In the genomic region with DNA sequence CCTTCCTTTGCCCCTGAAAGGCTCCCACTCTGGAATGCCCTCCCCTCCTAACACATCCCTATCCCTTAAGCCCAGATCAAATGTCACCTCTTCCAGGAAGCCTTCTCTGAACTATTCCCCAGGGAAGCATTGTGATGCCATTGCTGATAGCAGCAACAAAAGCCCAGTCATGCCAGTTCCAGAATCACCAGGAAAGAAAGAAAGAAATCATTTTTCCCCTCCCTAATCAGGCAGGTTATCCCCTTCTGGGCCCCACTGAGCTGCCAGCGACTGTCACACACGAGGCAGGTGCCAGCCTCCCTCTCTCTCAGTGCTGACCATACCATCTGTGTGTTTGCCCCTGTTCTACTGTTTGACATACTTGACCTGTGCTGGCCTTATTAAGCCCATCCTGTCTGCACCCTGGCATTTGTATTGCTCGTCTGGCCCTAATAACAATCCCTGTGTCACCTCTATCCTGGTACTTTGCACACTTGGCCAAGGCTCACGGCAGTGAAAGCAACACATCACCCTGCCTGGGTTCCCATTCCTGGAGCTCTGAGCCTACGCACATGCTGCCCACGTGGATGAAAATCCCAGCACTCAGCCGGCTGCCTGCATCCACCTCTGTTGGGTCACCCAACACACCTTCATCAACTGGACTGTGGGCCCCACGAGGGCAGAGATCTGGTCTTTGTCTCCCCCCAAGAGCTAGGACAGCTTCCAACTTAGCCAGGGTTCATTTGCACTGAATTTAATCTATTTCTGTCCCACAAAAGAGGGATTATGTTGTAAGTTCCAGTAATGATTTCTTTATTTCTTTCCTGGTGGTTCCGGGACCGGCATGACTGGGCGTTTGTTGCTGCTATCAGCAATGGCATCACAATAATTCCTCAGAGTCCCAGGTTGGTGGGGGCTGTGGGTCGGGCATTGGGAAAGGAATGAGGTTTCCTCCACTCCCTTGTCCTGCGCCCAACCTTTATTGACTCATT, we compare ENCODE assay signal across 1 cellular context.
A peak's percentile ranks its signal among the peaks of the same experiment; 100 is the strongest.
TF ChIP-seq lines count a peak whose summit lies in the region.

No MANE protein-coding gene starts in this region.

TF ChIP-seq in HepG2, 621 proteins besides CTCF, POLR2A, EP300 and RAD21 (continued from another document and continues in another):
- TF ChIP-seq AFF4 (CRISPR knock-in tag; IDR thresholded peaks at IDR 0.05): no peak
- TF ChIP-seq ZNF550 (CRISPR knock-in tag; IDR thresholded peaks at IDR 0.05; ENCODE audit: borderline replicate concordance): peak; percentile 27; the same call in 1 of the 2 replicates
- TF ChIP-seq FOXP4 (CRISPR knock-in tag; IDR thresholded peaks at IDR 0.05): no peak
- peak; percentile 94 for TF ChIP-seq ZNF724P (CRISPR knock-in tag; IDR thresholded peaks at IDR 0.05; ENCODE audit: borderline replicate concordance)
- TF ChIP-seq SNAPC5 (CRISPR knock-in tag; IDR thresholded peaks at IDR 0.05; ENCODE audit: borderline replicate concordance): no peak
- no peak for TF ChIP-seq FIP1L1 (IDR thresholded peaks at IDR 0.05; ENCODE audit: borderline replicate concordance, insufficient read depth, low read depth, low read length)
- TF ChIP-seq ZFP41 (CRISPR knock-in tag; IDR thresholded peaks at IDR 0.05; ENCODE audit: borderline replicate concordance): peak; percentile 59; the same call in 1 of the 2 replicates
- peak; percentile 94 for TF ChIP-seq SMAD3 (CRISPR knock-in tag; IDR thresholded peaks at IDR 0.05)
- TF ChIP-seq NFE2 (CRISPR knock-in tag; IDR thresholded peaks at IDR 0.05): no peak
- TF ChIP-seq, protein P1, sequence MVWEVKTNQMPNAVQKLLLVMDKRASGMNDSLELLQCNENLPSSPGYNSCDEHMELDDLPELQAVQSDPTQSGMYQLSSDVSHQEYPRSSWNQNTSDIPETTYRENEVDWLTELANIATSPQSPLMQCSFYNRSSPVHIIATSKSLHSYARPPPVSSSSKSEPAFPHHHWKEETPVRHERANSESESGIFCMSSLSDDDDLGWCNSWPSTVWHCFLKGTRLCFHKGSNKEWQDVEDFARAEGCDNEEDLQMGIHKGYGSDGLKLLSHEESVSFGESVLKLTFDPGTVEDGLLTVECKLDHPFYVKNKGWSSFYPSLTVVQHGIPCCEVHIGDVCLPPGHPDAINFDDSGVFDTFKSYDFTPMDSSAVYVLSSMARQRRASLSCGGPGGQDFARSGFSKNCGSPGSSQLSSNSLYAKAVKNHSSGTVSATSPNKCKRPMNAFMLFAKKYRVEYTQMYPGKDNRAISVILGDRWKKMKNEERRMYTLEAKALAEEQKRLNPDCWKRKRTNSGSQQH (CRISPR knock-in tag; IDR thresholded peaks at IDR 0.05; ENCODE audit: low read depth): peak; percentile 82; the same call in 1 of the 2 replicates
- peak; percentile 97; the same call in 1 of the 2 replicates for TF ChIP-seq IRF9 (CRISPR knock-in tag; IDR thresholded peaks at IDR 0.05; ENCODE audit: borderline replicate concordance)
- peak; percentile 90 for TF ChIP-seq MYC (CRISPR knock-in tag; IDR thresholded peaks at IDR 0.05; ENCODE audit: borderline replicate concordance)
- peak; percentile 67; the same call in 1 of the 2 replicates for TF ChIP-seq MIXL1 (CRISPR knock-in tag; IDR thresholded peaks at IDR 0.05)
- no peak for TF ChIP-seq ZNF569 (CRISPR knock-in tag; IDR thresholded peaks at IDR 0.05; ENCODE audit: borderline replicate concordance)
- peak in 1 of 2 experiments; percentile 55; a peak in 1 of 4 replicates for TF ChIP-seq ATF4 (CRISPR knock-in tag; IDR thresholded peaks at IDR 0.05)
- TF ChIP-seq ZNF543 (CRISPR knock-in tag; IDR thresholded peaks at IDR 0.05): peak; percentile 52; the same call in 1 of the 2 replicates
- TF ChIP-seq SETDB1 (CRISPR knock-in tag; IDR thresholded peaks at IDR 0.05; ENCODE audit: borderline replicate concordance): peak; percentile 74; the same call in 1 of the 2 replicates
- peak; percentile 57 for TF ChIP-seq ZNF781 (CRISPR knock-in tag; IDR thresholded peaks at IDR 0.05; ENCODE audit: borderline replicate concordance, not compliant biosample characterization)
- no peak for TF ChIP-seq ZNF496 (CRISPR knock-in tag; IDR thresholded peaks at IDR 0.05; ENCODE audit: insufficient replicate concordance)
- TF ChIP-seq, protein P2, sequence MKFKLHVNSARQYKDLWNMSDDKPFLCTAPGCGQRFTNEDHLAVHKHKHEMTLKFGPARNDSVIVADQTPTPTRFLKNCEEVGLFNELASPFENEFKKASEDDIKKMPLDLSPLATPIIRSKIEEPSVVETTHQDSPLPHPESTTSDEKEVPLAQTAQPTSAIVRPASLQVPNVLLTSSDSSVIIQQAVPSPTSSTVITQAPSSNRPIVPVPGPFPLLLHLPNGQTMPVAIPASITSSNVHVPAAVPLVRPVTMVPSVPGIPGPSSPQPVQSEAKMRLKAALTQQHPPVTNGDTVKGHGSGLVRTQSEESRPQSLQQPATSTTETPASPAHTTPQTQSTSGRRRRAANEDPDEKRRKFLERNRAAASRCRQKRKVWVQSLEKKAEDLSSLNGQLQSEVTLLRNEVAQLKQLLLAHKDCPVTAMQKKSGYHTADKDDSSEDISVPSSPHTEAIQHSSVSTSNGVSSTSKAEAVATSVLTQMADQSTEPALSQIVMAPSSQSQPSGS (CRISPR knock-in tag; IDR thresholded peaks at IDR 0.05): peak; percentile 43; the same call in 1 of the 2 replicates
- peak; percentile 78 for TF ChIP-seq NR2F6 (IDR thresholded peaks at IDR 0.05)
- peak; percentile 72; the same call in 1 of the 2 replicates for TF ChIP-seq NR2F6 (CRISPR knock-in tag; IDR thresholded peaks at IDR 0.05)
- TF ChIP-seq ZSCAN31 (CRISPR knock-in tag; IDR thresholded peaks at IDR 0.05; ENCODE audit: low read depth): peak; percentile 76; the same call in 1 of the 2 replicates
- TF ChIP-seq TRIM24 (CRISPR knock-in tag; IDR thresholded peaks at IDR 0.05): peak; percentile 54; the same call in 1 of the 2 replicates
- no peak for TF ChIP-seq U2AF2 (IDR thresholded peaks at IDR 0.05; ENCODE audit: low read depth, low read length)
- TF ChIP-seq MIER2 (CRISPR knock-in tag; IDR thresholded peaks at IDR 0.05): peak; percentile 58; the same call in 1 of the 2 replicates
- TF ChIP-seq KMT2B (CRISPR knock-in tag; IDR thresholded peaks at IDR 0.05): peak; percentile 85; the same call in 1 of the 2 replicates
- TF ChIP-seq, protein P3, sequence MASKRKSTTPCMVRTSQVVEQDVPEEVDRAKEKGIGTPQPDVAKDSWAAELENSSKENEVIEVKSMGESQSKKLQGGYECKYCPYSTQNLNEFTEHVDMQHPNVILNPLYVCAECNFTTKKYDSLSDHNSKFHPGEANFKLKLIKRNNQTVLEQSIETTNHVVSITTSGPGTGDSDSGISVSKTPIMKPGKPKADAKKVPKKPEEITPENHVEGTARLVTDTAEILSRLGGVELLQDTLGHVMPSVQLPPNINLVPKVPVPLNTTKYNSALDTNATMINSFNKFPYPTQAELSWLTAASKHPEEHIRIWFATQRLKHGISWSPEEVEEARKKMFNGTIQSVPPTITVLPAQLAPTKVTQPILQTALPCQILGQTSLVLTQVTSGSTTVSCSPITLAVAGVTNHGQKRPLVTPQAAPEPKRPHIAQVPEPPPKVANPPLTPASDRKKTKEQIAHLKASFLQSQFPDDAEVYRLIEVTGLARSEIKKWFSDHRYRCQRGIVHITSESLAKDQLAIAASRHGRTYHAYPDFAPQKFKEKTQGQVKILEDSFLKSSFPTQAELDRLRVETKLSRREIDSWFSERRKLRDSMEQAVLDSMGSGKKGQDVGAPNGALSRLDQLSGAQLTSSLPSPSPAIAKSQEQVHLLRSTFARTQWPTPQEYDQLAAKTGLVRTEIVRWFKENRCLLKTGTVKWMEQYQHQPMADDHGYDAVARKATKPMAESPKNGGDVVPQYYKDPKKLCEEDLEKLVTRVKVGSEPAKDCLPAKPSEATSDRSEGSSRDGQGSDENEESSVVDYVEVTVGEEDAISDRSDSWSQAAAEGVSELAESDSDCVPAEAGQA (IDR thresholded peaks at IDR 0.05; ENCODE audit: low read depth): 0 out of 2 replicates have a peak, but pooled peaks have one; percentile 15
- TF ChIP-seq, protein P3 (CRISPR knock-in tag; IDR thresholded peaks at IDR 0.05; ENCODE audit: borderline replicate concordance): no peak
- TF ChIP-seq ZSCAN30 (CRISPR knock-in tag; IDR thresholded peaks at IDR 0.05): no peak
- TF ChIP-seq UBTF (CRISPR knock-in tag; IDR thresholded peaks at IDR 0.05): peak; percentile 51
- TF ChIP-seq ZNF577 (CRISPR knock-in tag; IDR thresholded peaks at IDR 0.05; ENCODE audit: borderline replicate concordance, low read depth): no peak
